ENCODE assay signal across 20 cellular contexts in genomic region chr6:14085176-14085787, GRCh38.
"Had no signal": no experiment of that assay in that cellular context is flagged by ENCODE, and none has a peak within 500 bp of the region (broad histone marks: within the 10 kb centered on the region; RNA-seq: fewer than 3 reads in every experiment).

No MANE protein-coding gene starts in this region.

- H3K36me3 ChIP-seq: ascending aorta, cardiac muscle cell, right atrium auricular region, tibial artery, vagina had no signal

- DNase-seq: activated CD4-positive, alpha-beta T cell treated with anti-CD3 and anti-CD28 coated beads, Interleukin-2, amount 50 U/mL, for 4 hours; activated naive CD4-positive, alpha-beta T cell treated with anti-CD3 and anti-CD28 coated beads, Interleukin-2, amount 10 ng/mL, durations not matched to agents 7 days and 5 days; activated T-cell treated with anti-CD3 and anti-CD28 coated beads for 4 hours; dorsolateral prefrontal cortex; endodermal cell; erythroblast; naive thymus-derived CD4-positive, alpha-beta T cell; nucleus accumbens; stimulated activated CD4-positive, alpha-beta T cell treated with anti-CD3 and anti-CD28 coated beads, Interleukin-2, amount 100 ng/mL, for 48 hours; stimulated activated naive CD4-positive, alpha-beta T cell; T-helper 9 cell; tibial artery had no signal

- FAIRE-seq: keratinocyte had no signal

- ATAC-seq: activated CD4-positive, CD25-positive, alpha-beta regulatory T cell treated with anti-CD3 and anti-CD28 coated beads, Interleukin-2, amount 50 U/mL, for 24 hours; left lobe of liver; naive thymus-derived CD4-positive, alpha-beta T cell had no signal

- H3K27ac ChIP-seq: ascending aorta, cardiac muscle cell, dorsolateral prefrontal cortex, hepatocyte, right atrium auricular region, tibial artery, vagina had no signal

- H2AFZ ChIP-seq: hepatocyte had no signal

- H3K27me3 ChIP-seq: ascending aorta, cardiac muscle cell, dorsolateral prefrontal cortex, hepatocyte, right atrium auricular region, vagina had no signal

- H3K4me3 ChIP-seq: ascending aorta, cardiac muscle cell, dorsolateral prefrontal cortex, hepatocyte, right atrium auricular region, tibial artery, vagina had no signal

- H3K4me1 ChIP-seq: ascending aorta, right atrium auricular region, tibial artery, vagina had no signal

- H3K4me2 ChIP-seq: hepatocyte had no signal

- H3K9me3 ChIP-seq: ascending aorta, right atrium auricular region, tibial artery, vagina had no signal

- H3K79me2 ChIP-seq: hepatocyte had no signal
